Comparison of ENCODE assay signal across 8 cellular contexts in genomic region chr5:31232273-31232888, GRCh38. TPM values are rescaled to one million over a fixed set of nuclear protein-coding genes. Genes with fewer than 3 reads are reported as not detected.
A peak's percentile ranks its signal among the peaks of the same experiment; 100 is the strongest.
DNase-seq lines count a peak whose midpoint lies in the region; ATAC-seq, FAIRE-seq and TF ChIP-seq lines count a peak whose summit lies in the region.

No MANE protein-coding gene starts in this region.

- no peak for TF ChIP-seq POLR2A in esophagus muscularis mucosa (IDR thresholded peaks at IDR 0.05; ENCODE audit: low read depth)

- H3K9me3 ChIP-seq in esophagus muscularis mucosa = no peaks in the 10 kb centered on the region
- H3K9me3 ChIP-seq in neural progenitor cell (ENCODE audit: low read depth) = no peaks in the 10 kb centered on the region

- POLR2A ChIA-PET in T-cell (lab: Charles Lee) = interaction anchor here in 1 of 2 donors (0.6 kb wide), 1 partner anchor 800 kb away, joined by 3 read pairs; no protein-coding TSS in a partner anchor

- H3K4me2 ChIP-seq in neural progenitor cell = no peak overlapping the region

- peak; percentile 92 for FAIRE-seq in RCC 7860 (lab: Jason Lieb, UNC)

- no peak for TF ChIP-seq EP300 in esophagus muscularis mucosa (IDR thresholded peaks at IDR 0.05)

- H4K20me1 ChIP-seq in neural progenitor cell (ENCODE audit: low read depth) = no peaks in the 10 kb centered on the region

- H3K36me3 Mint-ChIP-seq in neural progenitor cell (peaks cover 43% of the 10 kb centered on the region), T-cell (no peaks in the 10 kb centered on the region)
- no peaks in the 10 kb centered on the region for H3K36me3 Mint-ChIP-seq in activated T-helper 1 cell treated with anti-CD3 and anti-CD28 coated beads, Interleukin-12 subunit alpha, Interleukin-12 subunit beta, Interleukin-2, Interleukin-4 antibody, amounts not matched to agents 30 ng/mL and 10 ng/mL and 1 ng/mL, durations not matched to agents 14 hours and 24 hours and 36 hours (ENCODE audit: low read depth)

- H3K36me3 ChIP-seq in esophagus muscularis mucosa = no peaks in the 10 kb centered on the region
- no peaks in the 10 kb centered on the region for H3K36me3 ChIP-seq in neural progenitor cell

- H3K4me1 ChIP-seq in esophagus muscularis mucosa (peaks cover 0 to 4% (median 0%) of the 10 kb centered on the region in 4 donors), neural progenitor cell (peaks cover 4% of the 10 kb centered on the region)

- H3K4me3 Mint-ChIP-seq in neural progenitor cell (no peak overlapping the region), T-cell (no peak overlapping the region)
- H3K4me3 Mint-ChIP-seq in activated T-helper 1 cell treated with anti-CD3 and anti-CD28 coated beads, Interleukin-12 subunit alpha, Interleukin-12 subunit beta, Interleukin-2, Interleukin-4 antibody, amounts not matched to agents 30 ng/mL and 10 ng/mL and 1 ng/mL, durations not matched to agents 14 hours and 24 hours and 36 hours = no peak overlapping the region

- DNase-seq in GM03348 (ENCODE audit: low spot score) = peak; percentile 80
- peak; percentile 59 for DNase-seq in KBM-7
- DNase-seq in RCC 7860 (ENCODE audit: low spot score) = peak; percentile 60
- DNase-seq in esophagus muscularis mucosa (ENCODE audit: extremely low spot score) = no peak
- DNase-seq in neural progenitor cell (ENCODE audit: low spot score) = peak; percentile 79
- no peak for DNase-seq in activated T-helper 1 cell treated with anti-CD3 and anti-CD28 coated beads, Interleukin-12 subunit alpha, Interleukin-12 subunit beta, Interleukin-2, Interleukin-4 antibody, amounts not matched to agents 30 ng/mL and 10 ng/mL and 1 ng/mL, durations not matched to agents 14 hours and 24 hours and 36 hours (ENCODE audit: low spot score)
- no peak for DNase-seq in T-cell

- H3F3A ChIP-seq in neural progenitor cell (ENCODE audit: low read depth) = no peaks in the 10 kb centered on the region

- H3K27me3 ChIP-seq in esophagus muscularis mucosa (no peaks in the 10 kb centered on the region), neural progenitor cell (no peaks in the 10 kb centered on the region)

- WGBS in esophagus muscularis mucosa = 4% methylated on average over 4 of the region's 4 CpGs

- peak; percentile 30 to 62 (median 44) for TF ChIP-seq CTCF in esophagus muscularis mucosa (IDR thresholded peaks at IDR 0.05)
- peak; percentile 90 for TF ChIP-seq CTCF in neural progenitor cell (IDR thresholded peaks at IDR 0.05)

- CTCF ChIA-PET in T-cell (lab: Charles Lee) = no interaction called here

- peaks cover 16% of the 10 kb centered on the region for H3K79me2 ChIP-seq in neural progenitor cell (ENCODE audit: low read depth)

- H3K27ac Mint-ChIP-seq in neural progenitor cell (no peak overlapping the region), T-cell (no peak overlapping the region)
- no peak overlapping the region for H3K27ac Mint-ChIP-seq in activated T-helper 1 cell treated with anti-CD3 and anti-CD28 coated beads, Interleukin-12 subunit alpha, Interleukin-12 subunit beta, Interleukin-2, Interleukin-4 antibody, amounts not matched to agents 30 ng/mL and 10 ng/mL and 1 ng/mL, durations not matched to agents 14 hours and 24 hours and 36 hours

- H2AFZ ChIP-seq in neural progenitor cell (replicated peaks) = no peak overlapping the region

- peaks cover 13% of the 10 kb centered on the region for H3K4me1 Mint-ChIP-seq in neural progenitor cell
- H3K4me1 Mint-ChIP-seq in activated T-helper 1 cell treated with anti-CD3 and anti-CD28 coated beads, Interleukin-12 subunit alpha, Interleukin-12 subunit beta, Interleukin-2, Interleukin-4 antibody, amounts not matched to agents 30 ng/mL and 10 ng/mL and 1 ng/mL, durations not matched to agents 14 hours and 24 hours and 36 hours (ENCODE audit: low read depth) = no peaks in the 10 kb centered on the region
- H3K4me1 Mint-ChIP-seq in T-cell = no peaks in the 10 kb centered on the region

- H3K9ac ChIP-seq in neural progenitor cell = no peak overlapping the region

- ATAC-seq in GM21576 (IDR thresholded peaks at IDR 0.05; ENCODE audit: unreplicated experiment) = peak; percentile 91
- no peak for ATAC-seq in T-cell (replicated peaks in 1 of 4)

- intact Hi-C loops in esophagus muscularis mucosa (cut with DNase I) = no loop called here
- intact Hi-C loops in activated T-helper 1 cell treated with anti-CD3 and anti-CD28 coated beads, Interleukin-12 subunit alpha, Interleukin-12 subunit beta, Interleukin-2, Interleukin-4 antibody, amounts not matched to agents 30 ng/mL and 10 ng/mL and 1 ng/mL, durations not matched to agents 14 hours and 24 hours and 36 hours (cut with micrococcal nuclease) = no loop called here

- H3K9me3 Mint-ChIP-seq in neural progenitor cell (peaks cover 8% of the 10 kb centered on the region), T-cell (peaks cover 0 to 12% (median 8%) of the 10 kb centered on the region in 3 donors)
- no peaks in the 10 kb centered on the region for H3K9me3 Mint-ChIP-seq in activated T-helper 1 cell treated with anti-CD3 and anti-CD28 coated beads, Interleukin-12 subunit alpha, Interleukin-12 subunit beta, Interleukin-2, Interleukin-4 antibody, amounts not matched to agents 30 ng/mL and 10 ng/mL and 1 ng/mL, durations not matched to agents 14 hours and 24 hours and 36 hours

- in situ Hi-C loops in KBM-7 (cut with MboI; ENCODE audit: low pct_unique_long_range_greater_than_20kb, low sequenced_read_pairs) = no loop called here

- peaks cover 3% of the 10 kb centered on the region for H3K27me3 Mint-ChIP-seq in neural progenitor cell (ENCODE audit: insufficient read depth, low read depth)
- H3K27me3 Mint-ChIP-seq in activated T-helper 1 cell treated with anti-CD3 and anti-CD28 coated beads, Interleukin-12 subunit alpha, Interleukin-12 subunit beta, Interleukin-2, Interleukin-4 antibody, amounts not matched to agents 30 ng/mL and 10 ng/mL and 1 ng/mL, durations not matched to agents 14 hours and 24 hours and 36 hours (ENCODE audit: insufficient read depth) = no peaks in the 10 kb centered on the region
- H3K27me3 Mint-ChIP-seq in T-cell = peaks cover 4 to 5% of the 10 kb centered on the region in 2 donors

- H3K27ac ChIP-seq in esophagus muscularis mucosa (replicated peaks in 1 of 4) (no peak overlapping the region), neural progenitor cell (no peak overlapping the region)

- H3K4me3 ChIP-seq in esophagus muscularis mucosa = no peak overlapping the region
- H3K4me3 ChIP-seq in neural progenitor cell = no peak overlapping the region

RNA-seq across cellular contexts. Expression of gene CDH6, which starts 38.9 kb away (rescaled TPM):
- 1 to 10 TPM in 3 of 4 donors, under 1 TPM in 1; 0.83 to 5.3 (median 3.9) TPM for total RNA-seq in esophagus muscularis mucosa
- total RNA-seq in neural progenitor cell (ENCODE audit: low replicate concordance) = 17.9 and 18.0 TPM in 2 replicates
- not detected in 2 replicates for total RNA-seq in activated T-helper 1 cell treated with anti-CD3 and anti-CD28 coated beads, Interleukin-12 subunit alpha, Interleukin-12 subunit beta, Interleukin-2, Interleukin-4 antibody, amounts not matched to agents 30 ng/mL and 10 ng/mL and 1 ng/mL, durations not matched to agents 14 hours and 24 hours and 36 hours
- under 1 TPM in 1 of 5 donors, not detected in 4; 0.15 TPM for total RNA-seq in T-cell

Comparison
In these comparisons a context has a peak if more than half of its experiments do, and no peak if none do; other contexts are left out.
1. DNase-seq: peak in GM03348 (single experiment), KBM-7 (single experiment), RCC 7860 (single experiment) and neural progenitor cell (single experiment); none in esophagus muscularis mucosa (single experiment), activated T-helper 1 cell treated with anti-CD3 and anti-CD28 coated beads, Interleukin-12 subunit alpha, Interleukin-12 subunit beta, Interleukin-2, Interleukin-4 antibody, amounts not matched to agents 30 ng/mL and 10 ng/mL and 1 ng/mL, durations not matched to agents 14 hours and 24 hours and 36 hours (single experiment) and T-cell (0 of 34).